ENCODE assay signal across 8 cellular contexts in genomic region chr2:102975996-102976636, GRCh38.
DNase-seq lines count a peak whose midpoint lies in the region; ATAC-seq, FAIRE-seq and TF ChIP-seq lines count a peak whose summit lies in the region.

No MANE protein-coding gene starts in this region.

- no peaks in the 10 kb centered on the region for H3K36me3 ChIP-seq in A673 (ENCODE audit: insufficient read depth, low read length, poor library complexity, severe bottlenecking)
- no peaks in the 10 kb centered on the region for H3K36me3 ChIP-seq in hepatocyte (replicated peaks; ENCODE audit: insufficient read depth, low read depth)

- H3K79me2 ChIP-seq in hepatocyte, result no peaks in the 10 kb centered on the region

- POLR2A ChIA-PET in A673 (lab: Charles Lee; ENCODE audit: low non-redundant PET), result no interaction called here

- H3K4me2 ChIP-seq in hepatocyte, result peak overlapping the region; percentile 7

- TF ChIP-seq CTCF in A673 (conservative IDR thresholded peaks at IDR 0.05; ENCODE audit: low read depth, low read length), result peak; percentile 47
- TF ChIP-seq CTCF in hepatocyte (IDR thresholded peaks at IDR 0.05; ENCODE audit: poor library complexity), result peak; percentile 64

- peak; percentile 9 for FAIRE-seq in urothelium cell line (lab: Jason Lieb, UNC)

- no peak overlapping the region for H2AFZ ChIP-seq in hepatocyte

- H3K4me1 ChIP-seq in A673 (ENCODE audit: insufficient read depth, low read length, poor library complexity, severe bottlenecking), result no peaks in the 10 kb centered on the region
- no peaks in the 10 kb centered on the region for H3K4me1 ChIP-seq in hepatocyte (ENCODE audit: insufficient read depth)

- no peaks in the 10 kb centered on the region for H3K9me2 ChIP-seq in hepatocyte (replicated peaks; ENCODE audit: insufficient read depth)

- no TSS peak for BruUV-seq in A673 (replicated peaks; lab: Mats Ljungman, UMichigan)

- ATAC-seq in GM18498 (IDR thresholded peaks at IDR 0.05; ENCODE audit: unreplicated experiment) (peak; percentile 87), GM19455 (IDR thresholded peaks at IDR 0.05; ENCODE audit: unreplicated experiment) (no peak)

- H3K4me3 ChIP-seq in A673 (ENCODE audit: low read depth, low read length, poor library complexity, severe bottlenecking), result no peak overlapping the region
- H3K4me3 ChIP-seq in hepatocyte, result no peak overlapping the region

- H3K27ac ChIP-seq in A673 (ENCODE audit: low read depth, low read length, poor library complexity, severe bottlenecking), result no peak overlapping the region
- H3K27ac ChIP-seq in hepatocyte, result no peak overlapping the region

- CTCF ChIA-PET in A673 (lab: Charles Lee), result no interaction called here

- H4K20me1 ChIP-seq in hepatocyte (ENCODE audit: insufficient read depth, poor library complexity, severe bottlenecking), result no peaks in the 10 kb centered on the region

- intact Hi-C loops in A673 (cut with micrococcal nuclease; ENCODE audit: unreplicated experiment), result no loop called here

- WGBS in hepatocyte (ENCODE audit: low lambda C conversion rate, missing lambda C conversion rate), result 26% methylated on average over 7 of the region's 7 CpGs

- no peaks in the 10 kb centered on the region for H3K9me3 ChIP-seq in A673 (ENCODE audit: low read depth, low read length, poor library complexity, severe bottlenecking)
- H3K9me3 ChIP-seq in hepatocyte (ENCODE audit: low read depth), result no peaks in the 10 kb centered on the region

- in situ Hi-C loops in KBM-7 (cut with MboI; ENCODE audit: low pct_unique_long_range_greater_than_20kb, low sequenced_read_pairs), result loop anchor here (25.0 kb wide), 1 partner anchor 186 kb away; no protein-coding TSS in a partner anchor

- peak; percentile 42 for DNase-seq in A673 (ENCODE audit: low spot score)
- peak; percentile 57 for DNase-seq in KBM-7
- peak; percentile 7 for DNase-seq in SKM-1 treated with dmso at 0.1 percent for 144 hours (lab: John Stamatoyannopoulos, UW; ENCODE audit: unreplicated experiment)
- DNase-seq in hepatocyte (ENCODE audit: low spot score), result peak; percentile 76
- DNase-seq in urothelium cell line (ENCODE audit: low spot score), result peak; percentile 78
- DNase-seq in OCI-M2 (lab: John Stamatoyannopoulos, UW; ENCODE audit: unreplicated experiment), result no peak

- H3K27me3 ChIP-seq in A673 (replicated peaks; ENCODE audit: insufficient read depth, low read depth, low read length, poor library complexity) (no peaks in the 10 kb centered on the region), hepatocyte (no peaks in the 10 kb centered on the region)
